ENCODE assay signal across 1 cellular context in genomic region chr13:110685305-110685704, GRCh38.
TF ChIP-seq lines count a peak whose summit lies in the region.

No MANE protein-coding gene starts in this region.

TF ChIP-seq in HepG2, 621 proteins besides CTCF, POLR2A, EP300 and RAD21:
- no peak for TF ChIP-seq TOE1 (CRISPR knock-in tag; IDR thresholded peaks at IDR 0.05)
- TF ChIP-seq NFRKB (IDR thresholded peaks at IDR 0.05) = no peak
- TF ChIP-seq RFX1 (IDR thresholded peaks at IDR 0.05) = no peak
- no peak for TF ChIP-seq FOXP4 (CRISPR knock-in tag; IDR thresholded peaks at IDR 0.05)
- no peak for TF ChIP-seq ZXDC (CRISPR knock-in tag; IDR thresholded peaks at IDR 0.05)
- no peak for TF ChIP-seq ZGPAT (CRISPR knock-in tag; IDR thresholded peaks at IDR 0.05)
- no peak for TF ChIP-seq ZNF512 (CRISPR knock-in tag; IDR thresholded peaks at IDR 0.05)
- no peak for TF ChIP-seq ZNF275 (CRISPR knock-in tag; IDR thresholded peaks at IDR 0.05; ENCODE audit: borderline replicate concordance)
- TF ChIP-seq HOXA5 (CRISPR knock-in tag; IDR thresholded peaks at IDR 0.05) = no peak
- no peak for TF ChIP-seq ZNF318 (CRISPR knock-in tag; IDR thresholded peaks at IDR 0.05)
